In genomic region chr3:51982838-51983577, GRCh38 we compare ENCODE assay signal across 1 cellular context.
A peak's percentile ranks its signal among the peaks of the same experiment; 100 is the strongest.
TF ChIP-seq lines count a peak whose summit lies in the region.

ACY1 (plus strand) TSS chr3:51983535; CDS start chr3:51984065, 530 bp downstream.

TF ChIP-seq in HepG2, 621 proteins besides CTCF, POLR2A, EP300 and RAD21 (continued from another document and continues in another):
- TF ChIP-seq GPBP1L1 (CRISPR knock-in tag; IDR thresholded peaks at IDR 0.05) (no peak), ATF5 (CRISPR knock-in tag; IDR thresholded peaks at IDR 0.05; ENCODE audit: low read depth) (peak; percentile 93; the same call in 1 of the 2 replicates), ZHX2 (IDR thresholded peaks at IDR 0.05; ENCODE audit: low read depth) (no peak; the same call in 1 of the 2 replicates), ZHX2 (CRISPR knock-in tag; IDR thresholded peaks at IDR 0.05; ENCODE audit: borderline replicate concordance) (no peak), ZNF704 (CRISPR knock-in tag; IDR thresholded peaks at IDR 0.05; ENCODE audit: borderline replicate concordance) (peak; percentile 70; the same call in 1 of the 2 replicates), PHF21A (CRISPR knock-in tag; IDR thresholded peaks at IDR 0.05) (peak; percentile 67), ZBTB7A (CRISPR knock-in tag; IDR thresholded peaks at IDR 0.05) (no peak; the same call in none of the 2 replicates), NONO (IDR thresholded peaks at IDR 0.05) (no peak), NONO (CRISPR knock-in tag; conservative IDR thresholded peaks at IDR 0.05) (peak; percentile 89), PTBP1 (IDR thresholded peaks at IDR 0.05; ENCODE audit: low read depth, low read length, poor library complexity, severe bottlenecking) (no peak), ZNF432 (CRISPR knock-in tag; IDR thresholded peaks at IDR 0.05; ENCODE audit: borderline replicate concordance) (no peak), RORA (CRISPR knock-in tag; IDR thresholded peaks at IDR 0.05) (no peak), ATF1 (CRISPR knock-in tag; IDR thresholded peaks at IDR 0.05) (no peak), SSRP1 (CRISPR knock-in tag; IDR thresholded peaks at IDR 0.05) (no peak), ZBTB3 (CRISPR knock-in tag; IDR thresholded peaks at IDR 0.05; ENCODE audit: borderline replicate concordance, low read depth) (peak; percentile 94), EEA1 (CRISPR knock-in tag; IDR thresholded peaks at IDR 0.05; ENCODE audit: borderline replicate concordance) (0 out of 2 replicates have a peak, but pooled peaks have one; percentile 21), CREB3 (CRISPR knock-in tag; IDR thresholded peaks at IDR 0.05) (peak; percentile 65; the same call in 1 of the 2 replicates), ZBTB44 (CRISPR knock-in tag; IDR thresholded peaks at IDR 0.05) (no peak), HDAC2 (CRISPR knock-in tag; IDR thresholded peaks at IDR 0.05) (peak; percentile 77), ZNF552 (CRISPR knock-in tag; IDR thresholded peaks at IDR 0.05; ENCODE audit: borderline replicate concordance) (0 out of 2 replicates have a peak, but pooled peaks have one; percentile 32), ZZZ3 (CRISPR knock-in tag; IDR thresholded peaks at IDR 0.05; ENCODE audit: borderline replicate concordance) (peak; percentile 92; the same call in 1 of the 2 replicates), GATAD1 (CRISPR knock-in tag; IDR thresholded peaks at IDR 0.05) (peak; percentile 78), NR2C2 (CRISPR knock-in tag; IDR thresholded peaks at IDR 0.05; ENCODE audit: borderline replicate concordance) (peak; percentile 90), MTA3 (CRISPR knock-in tag; IDR thresholded peaks at IDR 0.05) (no peak), MXD3 (CRISPR knock-in tag; IDR thresholded peaks at IDR 0.05) (peak; percentile 74), NFYB (CRISPR knock-in tag; IDR thresholded peaks at IDR 0.05) (no peak), LBX2 (CRISPR knock-in tag; IDR thresholded peaks at IDR 0.05; ENCODE audit: borderline replicate concordance) (peak; percentile 22; the same call in 1 of the 2 replicates), ZNF781 (CRISPR knock-in tag; IDR thresholded peaks at IDR 0.05; ENCODE audit: borderline replicate concordance, not compliant biosample characterization) (no peak), TBP (CRISPR knock-in tag; IDR thresholded peaks at IDR 0.05) (no peak), SP140L (CRISPR knock-in tag; IDR thresholded peaks at IDR 0.05; ENCODE audit: borderline replicate concordance) (no peak), SOX5 (CRISPR knock-in tag; IDR thresholded peaks at IDR 0.05; ENCODE audit: borderline replicate concordance) (peak; percentile 71), ZSCAN21 (CRISPR knock-in tag; IDR thresholded peaks at IDR 0.05; ENCODE audit: borderline replicate concordance) (peak; percentile 98), ZMYM3 (CRISPR knock-in tag; IDR thresholded peaks at IDR 0.05) (peak; percentile 64), ZNF549 (CRISPR knock-in tag; IDR thresholded peaks at IDR 0.05) (no peak), ZNF30 (CRISPR knock-in tag; IDR thresholded peaks at IDR 0.05) (no peak), ZNF644 (CRISPR knock-in tag; IDR thresholded peaks at IDR 0.05; ENCODE audit: low read depth) (no peak), DR1 (CRISPR knock-in tag; IDR thresholded peaks at IDR 0.05) (no peak; the same call in 1 of the 2 replicates), SIX4 (CRISPR knock-in tag; IDR thresholded peaks at IDR 0.05) (no peak; the same call in 1 of the 2 replicates), ZNF430 (CRISPR knock-in tag; IDR thresholded peaks at IDR 0.05) (peak; percentile 76), ZNF546 (CRISPR knock-in tag; conservative IDR thresholded peaks at IDR 0.05) (peak; percentile 84), FOXA1 (IDR thresholded peaks at IDR 0.05) (no peak), FOXA1 (CRISPR knock-in tag; IDR thresholded peaks at IDR 0.05) (peak; percentile 21; the same call in 1 of the 2 replicates), NFIC (IDR thresholded peaks at IDR 0.05; ENCODE audit: low read length) (no peak), RELA (CRISPR knock-in tag; IDR thresholded peaks at IDR 0.05) (peak; percentile 15; the same call in 1 of the 2 replicates), ZGPAT (CRISPR knock-in tag; IDR thresholded peaks at IDR 0.05) (peak; percentile 93; the same call in 1 of the 2 replicates), ARHGAP35 (CRISPR knock-in tag; IDR thresholded peaks at IDR 0.05; ENCODE audit: borderline replicate concordance) (no peak; the same call in 1 of the 2 replicates), KLF15 (CRISPR knock-in tag; IDR thresholded peaks at IDR 0.05; ENCODE audit: borderline replicate concordance) (0 out of 2 replicates have a peak, but pooled peaks have one; percentile 19), ZNF550 (CRISPR knock-in tag; IDR thresholded peaks at IDR 0.05; ENCODE audit: borderline replicate concordance) (no peak; the same call in 1 of the 2 replicates), CEBPG (CRISPR knock-in tag; IDR thresholded peaks at IDR 0.05) (no peak), ZSCAN25 (CRISPR knock-in tag; IDR thresholded peaks at IDR 0.05) (peak; percentile 85), GABPB1 (CRISPR knock-in tag; IDR thresholded peaks at IDR 0.05) (peak; percentile 92), ZNF280D (CRISPR knock-in tag; IDR thresholded peaks at IDR 0.05) (peak; percentile 81; the same call in 1 of the 2 replicates), ARID2 (CRISPR knock-in tag; IDR thresholded peaks at IDR 0.05; ENCODE audit: borderline replicate concordance) (no peak; the same call in none of the 2 replicates)
